ENCODE assay signal across 8 cellular contexts in genomic region chr1:184866991-184867788, GRCh38.
A peak's percentile ranks its signal among the peaks of the same experiment; 100 is the strongest.
DNase-seq lines count a peak whose midpoint lies in the region; ATAC-seq and TF ChIP-seq lines count a peak whose summit lies in the region.

No MANE protein-coding gene starts in this region.

- H3K79me2 ChIP-seq in mesendoderm (ENCODE audit: control insufficient read depth, insufficient read depth, low read length): no peaks in the 10 kb centered on the region

- TF ChIP-seq POLR2A in GM18505 (IDR thresholded peaks at IDR 0.05; ENCODE audit: borderline replicate concordance, extremely low read depth, insufficient read depth, insufficient read length) (no peak), vagina (IDR thresholded peaks at IDR 0.05) (no peak)

- H2BK120ac ChIP-seq in mesendoderm (ENCODE audit: low read depth, low read length): no peak overlapping the region

- H3K4me3 ChIP-seq in mesendoderm (ENCODE audit: low read length) (no peak overlapping the region), vagina (no peak overlapping the region)

- H3K4ac ChIP-seq in mesendoderm (ENCODE audit: low read depth, low read length): no peak overlapping the region

- H3K9ac ChIP-seq in mesendoderm (ENCODE audit: low read length): no peak overlapping the region

- DNase-seq in OCI-M1 (lab: John Stamatoyannopoulos, UW) (peak; percentile 88), mesendoderm (no peak), vagina (ENCODE audit: extremely low spot score in 2 of 2) (no peak), NCI-H146 (lab: John Stamatoyannopoulos, UW) (no peak), NCI-H1048 (lab: John Stamatoyannopoulos, UW) (no peak)
- peak; percentile 48 for DNase-seq in activated naive CD8-positive, alpha-beta T cell treated with anti-CD3 and anti-CD28 coated beads, Interleukin-2, amount 50 U/mL, for 24 hours

- H2BK5ac ChIP-seq in mesendoderm (ENCODE audit: low read length): no peak overlapping the region

- no peak overlapping the region for H3K23ac ChIP-seq in mesendoderm (ENCODE audit: low read length)

- peaks cover 12% of the 10 kb centered on the region for H3K36me3 Mint-ChIP-seq in activated naive CD8-positive, alpha-beta T cell treated with anti-CD3 and anti-CD28 coated beads, Interleukin-2, amount 50 U/mL, for 24 hours (ENCODE audit: low read depth)

- H3K27ac Mint-ChIP-seq in activated naive CD8-positive, alpha-beta T cell treated with anti-CD3 and anti-CD28 coated beads, Interleukin-2, amount 50 U/mL, for 24 hours: peak overlapping the region; percentile 81

- H2AK5ac ChIP-seq in mesendoderm (ENCODE audit: low read length): no peak overlapping the region

- H3K36me3 ChIP-seq in mesendoderm (ENCODE audit: control insufficient read depth, insufficient read depth, low read length) (no peaks in the 10 kb centered on the region), vagina (no peaks in the 10 kb centered on the region)

- H3K4me1 ChIP-seq in mesendoderm (ENCODE audit: control insufficient read depth, low read depth, low read length) (no peaks in the 10 kb centered on the region), vagina (peaks cover 25% of the 10 kb centered on the region)

- H3K79me1 ChIP-seq in mesendoderm (ENCODE audit: low read length): no peaks in the 10 kb centered on the region

- no peak overlapping the region for H4K5ac ChIP-seq in mesendoderm (ENCODE audit: low read length)

- H3K56ac ChIP-seq in mesendoderm (ENCODE audit: low read length): peak overlapping the region; percentile 27

- H3K4me2 ChIP-seq in mesendoderm (ENCODE audit: low read length): no peak overlapping the region

- peak overlapping the region; percentile 42 for H3K4me3 Mint-ChIP-seq in activated naive CD8-positive, alpha-beta T cell treated with anti-CD3 and anti-CD28 coated beads, Interleukin-2, amount 50 U/mL, for 24 hours

- peaks cover 59% of the 10 kb centered on the region for H3K4me1 Mint-ChIP-seq in activated naive CD8-positive, alpha-beta T cell treated with anti-CD3 and anti-CD28 coated beads, Interleukin-2, amount 50 U/mL, for 24 hours

- H3K27me3 Mint-ChIP-seq in activated naive CD8-positive, alpha-beta T cell treated with anti-CD3 and anti-CD28 coated beads, Interleukin-2, amount 50 U/mL, for 24 hours: peaks cover 2% of the 10 kb centered on the region

- H3K27ac ChIP-seq in mesendoderm (ENCODE audit: low read depth, low read length) (no peak overlapping the region), vagina (peak overlapping the region; percentile 20)

- H3K18ac ChIP-seq in mesendoderm (ENCODE audit: low read length): no peak overlapping the region

- H3K27me3 ChIP-seq in mesendoderm (ENCODE audit: insufficient read depth, low read length, poor library complexity): no peaks in the 10 kb centered on the region
- no peaks in the 10 kb centered on the region for H3K27me3 ChIP-seq in vagina

- TF ChIP-seq CTCF in vagina (IDR thresholded peaks at IDR 0.05): no peak

- H2BK15ac ChIP-seq in mesendoderm (replicated peaks; ENCODE audit: low read depth): no peak overlapping the region

- H4K8ac ChIP-seq in mesendoderm (ENCODE audit: low read depth, low read length): no peak overlapping the region

- peaks cover 6% of the 10 kb centered on the region for H3K9me3 Mint-ChIP-seq in activated naive CD8-positive, alpha-beta T cell treated with anti-CD3 and anti-CD28 coated beads, Interleukin-2, amount 50 U/mL, for 24 hours

- intact Hi-C loops in vagina (cut with DNase I): no loop called here

- H3K9me3 ChIP-seq in vagina: no peaks in the 10 kb centered on the region

- ATAC-seq in GM18505 (IDR thresholded peaks at IDR 0.05; ENCODE audit: unreplicated experiment) (peak; percentile 94), HG02759 (IDR thresholded peaks at IDR 0.05; ENCODE audit: unreplicated experiment) (peak; percentile 92)
- ATAC-seq in activated naive CD8-positive, alpha-beta T cell treated with anti-CD3 and anti-CD28 coated beads, Interleukin-2, amount 50 U/mL, for 24 hours: peak; percentile 91

- WGBS in mesendoderm (ENCODE audit: extremely low coverage, insufficient coverage, low lambda C conversion rate): 100% methylated on average over 1 of the region's 6 CpGs

Comparison
In these comparisons a context has a peak if more than half of its experiments do, and no peak if none do; other contexts are left out.
1. DNase-seq: peak in OCI-M1 (single experiment) and activated naive CD8-positive, alpha-beta T cell treated with anti-CD3 and anti-CD28 coated beads, Interleukin-2, amount 50 U/mL, for 24 hours (single experiment); none in mesendoderm (single experiment), vagina (0 of 2), NCI-H146 (single experiment) and NCI-H1048 (single experiment).
2. Peak in every context shown above with its lines, with median percentiles within 50 percentile points of each other: ATAC-seq.